ENCODE assay signal across 18 cellular contexts in the genomic region with DNA sequence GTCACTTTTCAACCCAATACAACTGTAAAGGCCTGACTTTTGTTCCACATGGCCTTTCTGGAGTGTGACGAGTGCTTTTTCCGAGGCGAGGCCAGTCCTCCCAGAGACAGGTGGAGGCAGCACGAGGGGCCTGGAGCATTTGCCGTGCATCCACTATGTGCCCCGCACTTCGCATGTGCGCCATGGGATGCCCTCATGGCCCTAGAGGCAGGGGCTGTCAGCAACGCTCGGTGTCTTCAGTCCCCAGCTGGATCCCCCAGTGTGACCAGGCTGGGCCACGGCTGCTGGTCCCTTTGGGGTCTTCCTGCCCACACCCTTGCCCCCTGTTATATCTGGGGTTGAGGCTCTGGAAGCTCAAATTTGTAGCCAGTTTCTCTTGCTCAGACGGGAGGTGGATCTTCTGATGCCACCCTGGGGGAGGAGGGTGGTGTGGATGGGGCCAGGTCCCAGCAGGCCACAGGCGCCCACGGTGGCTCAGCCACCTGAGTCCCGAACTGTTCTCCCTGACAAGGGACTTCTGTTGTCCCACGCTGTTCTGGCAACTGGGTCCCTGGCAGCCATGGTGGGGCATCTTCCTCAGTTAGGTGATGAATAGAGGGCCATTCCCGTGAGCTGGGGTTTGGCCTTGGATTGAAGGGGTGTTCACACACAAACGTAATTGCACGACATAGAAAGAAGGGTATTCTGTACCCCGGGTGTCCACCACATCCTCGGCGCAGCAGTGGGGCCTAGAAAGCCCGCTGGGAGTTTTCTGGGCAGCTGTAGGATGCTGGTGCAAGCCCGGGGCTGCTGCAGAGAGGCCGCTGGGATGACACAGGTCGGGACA.
"Had no signal": no experiment of that assay in that cellular context is flagged by ENCODE, and none has a peak within 500 bp of the region (broad histone marks: within the 10 kb centered on the region; RNA-seq: fewer than 3 reads in every experiment).

No MANE protein-coding gene starts in this region.

- H3K36me3 ChIP-seq: adrenal gland, colonic mucosa, esophagus muscularis mucosa had no signal

- ATAC-seq: activated T-cell treated with anti-CD3 and anti-CD28 coated beads, Interleukin-2, amount 50 U/mL, for 4 hours; left colon; natural killer cell; T-helper 17 cell had no signal

- H3K27me3 ChIP-seq: adrenal gland, colonic mucosa, esophagus muscularis mucosa had no signal

- H3K4me1 ChIP-seq: adrenal gland, colonic mucosa, esophagus muscularis mucosa had no signal

- DNase-seq: activated CD4-positive, alpha-beta T cell treated with anti-CD3 and anti-CD28 coated beads for 4 hours; activated CD4-positive, alpha-beta T cell treated with anti-CD3 and anti-CD28 coated beads, Interleukin-2, amount 50 U/mL, for 48 hours; activated CD4-positive, CD25-positive, alpha-beta regulatory T cell; activated CD8-positive, alpha-beta memory T cell treated with anti-CD3 and anti-CD28 coated beads, Interleukin-2, amount 50 U/mL, for 48 hours; activated naive CD4-positive, alpha-beta T cell; activated T-cell treated with anti-CD3 and anti-CD28 coated beads, Interleukin-2, amount 50 U/mL, for 4 hours; adrenal gland; colonic mucosa; glutamatergic neuron; hypothalamus; left colon; mammary epithelial cell; natural killer cell; stimulated activated CD4-positive, alpha-beta T cell treated with anti-CD3 and anti-CD28 coated beads, Interleukin-4, amount 100 ng/mL, for 24 hours; stimulated activated naive CD4-positive, alpha-beta T cell treated with Interleukin-2 at 50 U/mL for 16 hours; SW 1271; T-helper 17 cell had no signal

- H3K9me3 ChIP-seq: adrenal gland, colonic mucosa, esophagus muscularis mucosa had no signal

- H3K27ac ChIP-seq: adrenal gland, colonic mucosa, esophagus muscularis mucosa had no signal

- H3K4me3 ChIP-seq: adrenal gland, colonic mucosa, esophagus muscularis mucosa had no signal
